ENCODE assay signal across 18 cellular contexts in genomic region chr4:168812806-168813205, GRCh38.
DNase-seq lines count a peak whose midpoint lies in the region; ATAC-seq, FAIRE-seq and TF ChIP-seq lines count a peak whose summit lies in the region.
"Had no signal": no experiment of that assay in that cellular context is flagged by ENCODE, and none has a peak within 500 bp of the region (broad histone marks: within the 10 kb centered on the region; RNA-seq: fewer than 3 reads in every experiment).

No MANE protein-coding gene starts in this region.

- no peaks in the 10 kb centered on the region for H3K36me3 Mint-ChIP-seq in WTC11
- H3K36me3 Mint-ChIP-seq in activated CD4-positive, alpha-beta T cell treated with anti-CD3 and anti-CD28 coated beads for 36 hours (ENCODE audit: low read depth): no peaks in the 10 kb centered on the region

- no peaks in the 10 kb centered on the region for H3K36me3 ChIP-seq in rectal smooth muscle tissue (ENCODE audit: control insufficient read depth, insufficient read depth, low read length)

- FAIRE-seq in A549 (lab: Jason Lieb, UNC): no peak
- FAIRE-seq: G401.6 had no signal

- CTCF ChIA-PET in A549 (lab: Yijun Ruan, JAX): interaction anchor here (1.0 kb wide), 1 partner anchor 80 kb away, joined by 3 read pairs; no protein-coding TSS in a partner anchor
- CTCF ChIA-PET in WTC11 (lab: Charles Lee): interaction anchor here (1.2 kb wide), 1 partner anchor 19 kb away, joined by 5 read pairs; no protein-coding TSS in a partner anchor
- CTCF ChIA-PET in activated CD4-positive, alpha-beta T cell treated with anti-CD3 and anti-CD28 coated beads for 36 hours (lab: Charles Lee): interaction anchor here (0.6 to 0.7 kb wide), 2 partner anchors 299 to 681 kb away, joined by 3 read pairs; no protein-coding TSS in a partner anchor

- H3K27me3 ChIP-seq in rectal smooth muscle tissue (ENCODE audit: control insufficient read depth, insufficient read depth, low read length): no peaks in the 10 kb centered on the region

- TF ChIP-seq RAD21 in A549 (conservative IDR thresholded peaks at IDR 0.05 in 1 of 2, IDR thresholded peaks at IDR 0.05 in 1 of 2): no peak

- no peak for ATAC-seq in A549
- ATAC-seq in WTC11: peak; percentile 43
- no peak for ATAC-seq in activated CD4-positive, alpha-beta T cell treated with anti-CD3 and anti-CD28 coated beads for 36 hours
- ATAC-seq: activated naive CD8-positive, alpha-beta T cell treated with anti-CD3 and anti-CD28 coated beads, Interleukin-2, amount 50 U/mL, for 24 hours; activated T-cell treated with anti-CD3 and anti-CD28 coated beads, Interleukin-2, amount 50 U/mL, for 4 hours had no signal

- H3K4me3 ChIP-seq in A549: no peak overlapping the region
- no peak overlapping the region for H3K4me3 ChIP-seq in rectal smooth muscle tissue (ENCODE audit: low read length)

- no peak overlapping the region for H3K4me3 Mint-ChIP-seq in WTC11
- H3K4me3 Mint-ChIP-seq in activated CD4-positive, alpha-beta T cell treated with anti-CD3 and anti-CD28 coated beads for 36 hours: no peak overlapping the region
- H3K4me3 Mint-ChIP-seq: activated CD4-positive, alpha-beta T cell treated with anti-CD3 and anti-CD28 coated beads, Interleukin-2, amount 10 ng/mL, durations not matched to agents 7 days and 5 days; activated naive CD8-positive, alpha-beta T cell treated with anti-CD3 and anti-CD28 coated beads, Interleukin-2, amount 50 U/mL, for 24 hours; activated T-cell treated with anti-CD3 and anti-CD28 coated beads, Interleukin-2, amount 50 U/mL, for 4 hours; dendritic cell treated with granulocyte-macrophage colony-stimulating factor and Interleukin-4, amounts not matched to agents 40 ng/mL and 50 ng/mL, for 4 days had no signal

- H3K4me1 ChIP-seq in A549 (peaks cover 47% of the 10 kb centered on the region), rectal smooth muscle tissue (ENCODE audit: control insufficient read depth, insufficient read depth, low read length) (peaks cover 45% of the 10 kb centered on the region)

- H3K9me3 ChIP-seq in A549: no peaks in the 10 kb centered on the region

- no peak for TF ChIP-seq POLR2A in A549 (IDR thresholded peaks at IDR 0.05; ENCODE audit: low read length)

- TF ChIP-seq EP300 in A549 (IDR thresholded peaks at IDR 0.05): no peak

- H3K27ac Mint-ChIP-seq in WTC11: no peak overlapping the region
- no peak overlapping the region for H3K27ac Mint-ChIP-seq in activated CD4-positive, alpha-beta T cell treated with anti-CD3 and anti-CD28 coated beads for 36 hours
- H3K27ac Mint-ChIP-seq: activated CD4-positive, alpha-beta T cell treated with anti-CD3 and anti-CD28 coated beads, Interleukin-2, amount 10 ng/mL, durations not matched to agents 7 days and 5 days; activated naive CD8-positive, alpha-beta T cell treated with anti-CD3 and anti-CD28 coated beads, Interleukin-2, amount 50 U/mL, for 24 hours; dendritic cell treated with granulocyte-macrophage colony-stimulating factor and Interleukin-4, amounts not matched to agents 40 ng/mL and 50 ng/mL, for 4 days had no signal

- H3K27ac ChIP-seq in A549 (peak overlapping the region; percentile 38 to 45; a peak in 3 of 6 replicates), rectal smooth muscle tissue (ENCODE audit: low read depth, low read length) (peak overlapping the region; percentile 99)

- intact Hi-C loops in activated CD4-positive, alpha-beta T cell treated with anti-CD3 and anti-CD28 coated beads for 36 hours (cut with DNase I, micrococcal nuclease): no loop called here

- DNase-seq in A549 (ENCODE audit: low read depth in 1 of 2, low spot score in 1 of 2) (no peak), WTC11 (ENCODE audit: low spot score) (no peak), hepatic stellate cell (ENCODE audit: low spot score) (peak; percentile 34), cerebellum (ENCODE audit: low spot score) (no peak), occipital lobe (lab: John Stamatoyannopoulos, UW) (no peak)
- no peak for DNase-seq in activated CD4-positive, alpha-beta T cell treated with anti-CD3 and anti-CD28 coated beads for 36 hours
- no peak for DNase-seq in activated CD4-positive, alpha-beta T cell treated with anti-CD3 and anti-CD28 coated beads, Interleukin-2, amount 50 U/mL, for 48 hours
- DNase-seq: ACHN; activated CD4-positive, alpha-beta T cell treated with anti-CD3 and anti-CD28 coated beads, Interleukin-2, amount 10 ng/mL, durations not matched to agents 7 days and 5 days; activated naive CD8-positive, alpha-beta T cell treated with anti-CD3 and anti-CD28 coated beads, Interleukin-2, amount 50 U/mL, for 24 hours; activated T-cell treated with anti-CD3 and anti-CD28 coated beads, Interleukin-2, amount 50 U/mL, for 4 hours; NCI-H187 treated with DMSO at 0.1 percent for 48 hours; NCI-H526 treated with DMSO at 0.1 percent for 48 hours; stimulated activated CD4-positive, alpha-beta T cell treated with anti-CD3 and anti-CD28 coated beads, Interleukin-2, amount 100 ng/mL, for 48 hours; T1000 had no signal

- POLR2A ChIA-PET in A549 (lab: Yijun Ruan, JAX) (no interaction called here), WTC11 (lab: Charles Lee) (no interaction called here)
- POLR2A ChIA-PET in activated CD4-positive, alpha-beta T cell treated with anti-CD3 and anti-CD28 coated beads for 36 hours (lab: Charles Lee): no interaction called here

- H3K4me2 ChIP-seq in A549: peak overlapping the region; percentile 60

- H3K4me1 Mint-ChIP-seq in WTC11: peaks cover 34% of the 10 kb centered on the region
- H3K4me1 Mint-ChIP-seq in activated CD4-positive, alpha-beta T cell treated with anti-CD3 and anti-CD28 coated beads for 36 hours: peaks cover 12% of the 10 kb centered on the region

- H3K27me3 Mint-ChIP-seq in WTC11 (ENCODE audit: low read depth): no peaks in the 10 kb centered on the region
- peaks cover 28% of the 10 kb centered on the region for H3K27me3 Mint-ChIP-seq in activated CD4-positive, alpha-beta T cell treated with anti-CD3 and anti-CD28 coated beads for 36 hours

- TF ChIP-seq CTCF in A549 (IDR thresholded peaks at IDR 0.05): no peak
- no peak for TF ChIP-seq CTCF in WTC11 (IDR thresholded peaks at IDR 0.05)

- WGBS in A549 (ENCODE audit: missing lambda C conversion rate): 74% methylated on average over 6 of the region's 6 CpGs

- no peak overlapping the region for H3K9ac ChIP-seq in rectal smooth muscle tissue (ENCODE audit: low read length)

- H3K9me3 Mint-ChIP-seq in WTC11: 0 out of 2 replicates have a peak, but pooled peaks cover 5% of the 10 kb centered on the region
- H3K9me3 Mint-ChIP-seq in activated CD4-positive, alpha-beta T cell treated with anti-CD3 and anti-CD28 coated beads for 36 hours (ENCODE audit: low read depth): no peaks in the 10 kb centered on the region
- H3K9me3 Mint-ChIP-seq: activated CD4-positive, alpha-beta T cell treated with anti-CD3 and anti-CD28 coated beads, Interleukin-2, amount 10 ng/mL, durations not matched to agents 7 days and 5 days; activated naive CD8-positive, alpha-beta T cell treated with anti-CD3 and anti-CD28 coated beads, Interleukin-2, amount 50 U/mL, for 24 hours; activated T-cell treated with anti-CD3 and anti-CD28 coated beads, Interleukin-2, amount 50 U/mL, for 4 hours; dendritic cell treated with granulocyte-macrophage colony-stimulating factor and Interleukin-4, amounts not matched to agents 40 ng/mL and 50 ng/mL, for 4 days had no signal

TF ChIP-seq in A549, 52 proteins besides CTCF, POLR2A, EP300 and RAD21:
- no peak for TF ChIP-seq HDAC2 (IDR thresholded peaks at IDR 0.05)

TF ChIP-seq in WTC11, 78 proteins besides CTCF, POLR2A, EP300 and RAD21:
- TF ChIP-seq ATF1 (CRISPR knock-in tag; IDR thresholded peaks at IDR 0.05) (no peak), TCF7 (CRISPR knock-in tag; IDR thresholded peaks at IDR 0.05; ENCODE audit: low read depth) (no peak), ZNF219 (CRISPR knock-in tag; IDR thresholded peaks at IDR 0.05; ENCODE audit: borderline replicate concordance) (no peak), ESRRA (CRISPR knock-in tag; IDR thresholded peaks at IDR 0.05; ENCODE audit: borderline replicate concordance) (no peak)
TF ChIP-seq in WTC11: peak in this region for 0.
